23 cellular contexts compared by ENCODE assay signal in the genomic region with DNA sequence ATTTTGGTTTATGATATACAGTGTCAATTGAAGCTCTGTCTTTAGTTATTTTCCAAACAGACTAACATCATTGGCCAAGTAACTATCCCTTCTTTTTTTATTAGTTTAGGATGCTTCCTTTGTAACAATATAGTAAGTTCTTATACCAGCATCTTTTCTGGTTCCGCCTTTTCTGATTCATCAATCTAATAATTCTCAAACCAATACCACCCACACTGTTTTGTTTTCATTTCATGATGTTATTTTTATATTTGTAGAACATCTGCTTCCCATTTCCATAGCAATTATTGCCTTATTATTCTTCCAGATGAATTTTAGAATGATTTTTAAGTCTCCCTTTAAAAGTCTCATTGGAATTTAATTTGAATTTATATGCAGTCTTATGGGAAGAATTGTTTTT.
"Had no signal": no experiment of that assay in that cellular context is flagged by ENCODE, and none has a peak within 500 bp of the region (broad histone marks: within the 10 kb centered on the region; RNA-seq: fewer than 3 reads in every experiment).

No MANE protein-coding gene starts in this region.

- H3K27ac ChIP-seq: coronary artery, dorsolateral prefrontal cortex, esophagus muscularis mucosa, foreskin keratinocyte, heart right ventricle, left lung, lower lobe of right lung had no signal

- H3K27me3 ChIP-seq: dorsolateral prefrontal cortex, esophagus muscularis mucosa, foreskin keratinocyte, heart right ventricle, left lung had no signal

- DNase-seq: dermis blood vessel endothelial cell; dorsolateral prefrontal cortex; effector CD4-positive, alpha-beta T cell; effector memory CD4-positive, alpha-beta T cell; foreskin keratinocyte; glutamatergic neuron; head of caudate nucleus; heart right ventricle; hippocampal formation; left cardiac atrium; left lung; left ventricle myocardium superior; lower lobe of right lung; mesenchymal stem cell; mucosa of descending colon; naive B cell had no signal

- H3K9me3 ChIP-seq: esophagus muscularis mucosa, heart right ventricle, left lung, lower lobe of right lung, mucosa of descending colon had no signal

- H3K4me3 ChIP-seq: coronary artery, dorsolateral prefrontal cortex, esophagus muscularis mucosa, heart right ventricle, left lung, lower lobe of right lung, mucosa of descending colon had no signal

- H3K36me3 ChIP-seq: left lung had no signal

- FAIRE-seq: colon, endothelial cell of umbilical vein, frontal cortex, islet of Langerhans, keratinocyte had no signal
